In the genomic region with DNA sequence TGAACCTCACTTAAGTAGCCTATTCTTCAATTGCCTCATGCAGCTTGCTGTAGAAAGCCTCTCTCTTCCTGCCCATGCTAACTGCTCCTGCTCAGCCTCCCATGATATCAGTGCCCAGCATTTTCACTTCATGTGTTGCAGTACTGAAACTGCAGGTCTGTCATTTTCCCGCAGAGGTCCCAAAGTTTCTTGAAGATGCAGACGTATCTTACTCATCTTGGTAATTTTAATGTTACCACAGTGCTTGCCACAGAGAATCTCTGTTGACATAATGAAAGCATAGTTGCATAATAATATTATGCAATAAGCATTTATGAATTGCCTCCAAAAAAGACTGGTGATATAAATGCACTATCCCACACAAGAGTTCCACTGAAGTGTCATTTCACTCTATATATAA, we compare ENCODE assay signal across 14 cellular contexts.
DNase-seq lines count a peak whose midpoint lies in the region; ATAC-seq and TF ChIP-seq lines count a peak whose summit lies in the region.
"Had no signal": no experiment of that assay in that cellular context is flagged by ENCODE, and none has a peak within 500 bp of the region (broad histone marks: within the 10 kb centered on the region; RNA-seq: fewer than 3 reads in every experiment).

No MANE protein-coding gene starts in this region.

- intact Hi-C loops in CD14-positive monocyte (cut with micrococcal nuclease), result no loop called here
- intact Hi-C loops in ascending aorta (cut with DNase I), result no loop called here

- H3K27me3 ChIP-seq in RWPE2 (ENCODE audit: insufficient read depth, poor library complexity, severe bottlenecking) (no peaks in the 10 kb centered on the region), ascending aorta (no peaks in the 10 kb centered on the region)
- H3K27me3 ChIP-seq: tibial artery had no signal

- H3K4me3 ChIP-seq in RWPE2 (ENCODE audit: severe bottlenecking) (no peak overlapping the region), ascending aorta (no peak overlapping the region)
- H3K4me3 ChIP-seq: tibial artery had no signal

- TF ChIP-seq CTCF in CD14-positive monocyte (IDR thresholded peaks at IDR 0.05) (no peak), RWPE2 (IDR thresholded peaks at IDR 0.05; ENCODE audit: poor library complexity, severe bottlenecking) (no peak), GM10248 (IDR thresholded peaks at IDR 0.05; ENCODE audit: control extremely low read depth, extremely low read depth, low read depth, missing control alignments) (no peak), ascending aorta (IDR thresholded peaks at IDR 0.05) (no peak)

- H3K4me1 Mint-ChIP-seq in CD14-positive monocyte, result peaks cover 32% of the 10 kb centered on the region
- H3K4me1 Mint-ChIP-seq: IgD-negative memory B cell had no signal

- peak overlapping the region; percentile 78 to 96 (median 90) for H3K27ac Mint-ChIP-seq in CD14-positive monocyte
- H3K27ac Mint-ChIP-seq: activated naive CD4-positive, alpha-beta T cell treated with anti-CD3 and anti-CD28 coated beads for 36 hours; HFFc6; IgD-negative memory B cell had no signal

- H3K36me3 ChIP-seq in RWPE2 (ENCODE audit: low read depth), result no peaks in the 10 kb centered on the region
- H3K36me3 ChIP-seq in ascending aorta, result no peaks in the 10 kb centered on the region
- H3K36me3 ChIP-seq: tibial artery had no signal

- no peaks in the 10 kb centered on the region for H3K36me3 Mint-ChIP-seq in CD14-positive monocyte
- H3K36me3 Mint-ChIP-seq: IgD-negative memory B cell had no signal

- DNase-seq in CD14-positive monocyte (ENCODE audit: low spot score) (peak; percentile 59), RWPE2 (ENCODE audit: low spot score) (no peak), left lobe of liver (ENCODE audit: low spot score) (no peak), ureter (ENCODE audit: low spot score) (no peak), GM10248 (ENCODE audit: extremely low spot score) (no peak), ascending aorta (ENCODE audit: low spot score in 2 of 2) (no peak)
- DNase-seq: activated naive CD4-positive, alpha-beta T cell treated with anti-CD3 and anti-CD28 coated beads for 36 hours; effector memory CD4-positive, alpha-beta T cell; foreskin melanocyte; HFFc6; tibial artery had no signal

- H3K4me3 Mint-ChIP-seq in CD14-positive monocyte, result peak overlapping the region; percentile 46 to 68
- H3K4me3 Mint-ChIP-seq: activated naive CD4-positive, alpha-beta T cell treated with anti-CD3 and anti-CD28 coated beads for 36 hours; HFFc6; IgD-negative memory B cell had no signal

- H3K4me1 ChIP-seq in RWPE2 (ENCODE audit: insufficient read depth, poor library complexity, severe bottlenecking) (no peaks in the 10 kb centered on the region), ascending aorta (peaks cover 0 to 5% of the 10 kb centered on the region in 2 donors)

- ATAC-seq in HG03159 (IDR thresholded peaks at IDR 0.05; ENCODE audit: unreplicated experiment) (peak; percentile 55), RWPE2 (ENCODE audit: low read depth) (peak; percentile 45; the same call in 2 of the 3 replicates), left lobe of liver (peak; percentile 77), GM21447 (IDR thresholded peaks at IDR 0.05; ENCODE audit: unreplicated experiment) (no peak)

- no peaks in the 10 kb centered on the region for H3K9me3 ChIP-seq in RWPE2 (ENCODE audit: severe bottlenecking)
- H3K9me3 ChIP-seq in ascending aorta, result no peaks in the 10 kb centered on the region
- H3K9me3 ChIP-seq: tibial artery had no signal

- POLR2A ChIA-PET in GM10248 (lab: Yijun Ruan, JAX), result no interaction called here

- no peak overlapping the region for H3K27ac ChIP-seq in RWPE2 (ENCODE audit: poor library complexity, severe bottlenecking)
- H3K27ac ChIP-seq in ascending aorta, result no peak overlapping the region
- H3K27ac ChIP-seq: tibial artery had no signal

- H3K9me3 Mint-ChIP-seq in CD14-positive monocyte, result no peaks in the 10 kb centered on the region
- H3K9me3 Mint-ChIP-seq: activated naive CD4-positive, alpha-beta T cell treated with anti-CD3 and anti-CD28 coated beads for 36 hours had no signal

- peaks cover 0 to 3% (median 2%) of the 10 kb centered on the region in 3 donors for H3K27me3 Mint-ChIP-seq in CD14-positive monocyte (ENCODE audit: low read depth in 3 of 3)

- CTCF ChIA-PET in GM10248 (lab: Yijun Ruan, JAX), result no interaction called here
